13 cellular contexts compared by ENCODE assay signal in the genomic region with DNA sequence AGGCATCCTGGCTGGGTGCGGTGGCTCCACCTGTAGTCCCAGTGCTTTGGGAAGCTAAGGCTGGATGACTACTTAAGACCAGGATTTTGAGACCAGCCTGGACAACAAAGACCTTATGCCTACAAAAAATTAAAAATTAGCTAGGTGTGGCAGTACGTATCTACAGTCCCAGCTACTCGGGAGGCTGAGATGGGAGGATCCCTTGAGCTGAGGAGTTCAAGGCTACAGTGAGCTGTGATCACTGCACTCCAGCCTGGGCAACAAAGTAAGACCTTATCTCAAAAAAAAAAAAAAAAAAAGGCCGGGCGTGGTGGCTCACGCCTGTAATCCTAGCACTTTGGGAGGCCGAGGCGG. TPM values are rescaled to one million over a fixed set of nuclear protein-coding genes. Genes with fewer than 3 reads are reported as not detected.
DNase-seq lines count a peak whose midpoint lies in the region; ATAC-seq and TF ChIP-seq lines count a peak whose summit lies in the region.
"Had no signal": no experiment of that assay in that cellular context is flagged by ENCODE, and none has a peak within 500 bp of the region (broad histone marks: within the 10 kb centered on the region; RNA-seq: fewer than 3 reads in every experiment).

No MANE protein-coding gene starts in this region.

- DNase-seq in T-helper 1 cell (no peak), fibroblast of lung (ENCODE audit: low read depth in 2 of 2) (no peak), foreskin melanocyte (no peak)
- DNase-seq in activated CD8-positive, alpha-beta T cell treated with anti-CD3 and anti-CD28 coated beads for 36 hours = no peak
- no peak for DNase-seq in stimulated activated naive CD8-positive, alpha-beta T cell treated with anti-CD3 and anti-CD28 coated beads, Interleukin-15, amount 100 ng/mL, for 72 hours
- DNase-seq in stimulated activated CD4-positive, alpha-beta T cell treated with anti-CD3 and anti-CD28 coated beads, Interleukin-4, amount 100 ng/mL, for 24 hours = no peak
- DNase-seq: DMS79 treated with DMSO at 0.1 percent for 48 hours, NCI-H1048, SJCRH30 had no signal

- CTCF ChIA-PET in activated CD8-positive, alpha-beta T cell treated with anti-CD3 and anti-CD28 coated beads for 36 hours (lab: Charles Lee) = interaction anchor here (1.3 to 6.6 kb wide), 8 partner anchors 10 to 147 kb away, joined by 3 to 40 read pairs (median 8); a partner anchor contains a TSS

- H3K27me3 Mint-ChIP-seq in T-helper 1 cell treated with Interleukin-12 subunit alpha and Interleukin-12 subunit beta and Interleukin-4 antibody, amounts not matched to agents 30 μg/mL and 1 μg/mL, for 36 hours (ENCODE audit: low read depth) = no peaks in the 10 kb centered on the region
- H3K27me3 Mint-ChIP-seq in activated CD8-positive, alpha-beta T cell treated with anti-CD3 and anti-CD28 coated beads for 36 hours = no peaks in the 10 kb centered on the region
- no peaks in the 10 kb centered on the region for H3K27me3 Mint-ChIP-seq in stimulated activated naive CD8-positive, alpha-beta T cell treated with anti-CD3 and anti-CD28 coated beads, Interleukin-15, amount 100 ng/mL, for 72 hours

- no peaks in the 10 kb centered on the region for H4K20me1 ChIP-seq in fibroblast of lung (ENCODE audit: control insufficient read depth, extremely low read depth, insufficient read depth, low read length)

- H3K4me1 Mint-ChIP-seq in T-helper 1 cell treated with Interleukin-12 subunit alpha and Interleukin-12 subunit beta and Interleukin-4 antibody, amounts not matched to agents 30 μg/mL and 1 μg/mL, for 36 hours (ENCODE audit: low read depth) = peaks cover 44% of the 10 kb centered on the region
- H3K4me1 Mint-ChIP-seq in activated CD8-positive, alpha-beta T cell treated with anti-CD3 and anti-CD28 coated beads for 36 hours (ENCODE audit: low read depth) = peaks cover 67% of the 10 kb centered on the region
- peaks cover 79% of the 10 kb centered on the region for H3K4me1 Mint-ChIP-seq in stimulated activated naive CD8-positive, alpha-beta T cell treated with anti-CD3 and anti-CD28 coated beads, Interleukin-15, amount 100 ng/mL, for 72 hours

- H2AFZ ChIP-seq in fibroblast of lung (ENCODE audit: low read length) = no peak overlapping the region

- peak overlapping the region; percentile 93 for H3K27ac ChIP-seq in fibroblast of lung (ENCODE audit: insufficient read depth, low read length)

- no peak overlapping the region for H3K4me3 ChIP-seq in fibroblast of lung (replicated peaks in 1 of 4; ENCODE audit: control extremely low read depth in 1 of 4, insufficient read depth in 1 of 4, low read depth in 3 of 4, low read length in 4 of 4)
- H3K4me3 ChIP-seq: prostate gland, SJCRH30 had no signal

- no peaks in the 10 kb centered on the region for H3K9me3 ChIP-seq in fibroblast of lung (ENCODE audit: control insufficient read depth, insufficient read depth, low read depth, low read length)
- H3K9me3 ChIP-seq: prostate gland, SJCRH30 had no signal

- POLR2A ChIA-PET in activated CD8-positive, alpha-beta T cell treated with anti-CD3 and anti-CD28 coated beads for 36 hours (lab: Charles Lee) = interaction anchor here (0.6 to 13.9 kb wide), 8 partner anchors 10 to 161 kb away, joined by 3 to 167 read pairs (median 6); a partner anchor contains a TSS

- H3K4me3 Mint-ChIP-seq in T-helper 1 cell treated with Interleukin-12 subunit alpha and Interleukin-12 subunit beta and Interleukin-4 antibody, amounts not matched to agents 30 μg/mL and 1 μg/mL, for 36 hours = peak overlapping the region; percentile 74
- peak overlapping the region; percentile 66 for H3K4me3 Mint-ChIP-seq in activated CD8-positive, alpha-beta T cell treated with anti-CD3 and anti-CD28 coated beads for 36 hours
- peak overlapping the region; percentile 76 to 82 for H3K4me3 Mint-ChIP-seq in stimulated activated naive CD8-positive, alpha-beta T cell treated with anti-CD3 and anti-CD28 coated beads, Interleukin-15, amount 100 ng/mL, for 72 hours

- ATAC-seq in activated CD8-positive, alpha-beta T cell treated with anti-CD3 and anti-CD28 coated beads for 36 hours = no peak
- ATAC-seq in stimulated activated naive CD8-positive, alpha-beta T cell treated with anti-CD3 and anti-CD28 coated beads, Interleukin-15, amount 100 ng/mL, for 72 hours = no peak
- no peak for ATAC-seq in HG02885 (IDR thresholded peaks at IDR 0.05; ENCODE audit: poor library complexity, unreplicated experiment)

- peaks cover 20% of the 10 kb centered on the region for H3K36me3 Mint-ChIP-seq in T-helper 1 cell treated with Interleukin-12 subunit alpha and Interleukin-12 subunit beta and Interleukin-4 antibody, amounts not matched to agents 30 μg/mL and 1 μg/mL, for 36 hours (ENCODE audit: low read depth)
- H3K36me3 Mint-ChIP-seq in activated CD8-positive, alpha-beta T cell treated with anti-CD3 and anti-CD28 coated beads for 36 hours (ENCODE audit: low read depth) = peaks cover 2% of the 10 kb centered on the region

- peak overlapping the region; percentile 83 for H3K27ac Mint-ChIP-seq in T-helper 1 cell treated with Interleukin-12 subunit alpha and Interleukin-12 subunit beta and Interleukin-4 antibody, amounts not matched to agents 30 μg/mL and 1 μg/mL, for 36 hours
- peak overlapping the region; percentile 88 for H3K27ac Mint-ChIP-seq in activated CD8-positive, alpha-beta T cell treated with anti-CD3 and anti-CD28 coated beads for 36 hours
- H3K27ac Mint-ChIP-seq in stimulated activated naive CD8-positive, alpha-beta T cell treated with anti-CD3 and anti-CD28 coated beads, Interleukin-15, amount 100 ng/mL, for 72 hours = peak overlapping the region; percentile 89 to 96

- no peaks in the 10 kb centered on the region for H3K9me3 Mint-ChIP-seq in T-helper 1 cell treated with Interleukin-12 subunit alpha and Interleukin-12 subunit beta and Interleukin-4 antibody, amounts not matched to agents 30 μg/mL and 1 μg/mL, for 36 hours
- H3K9me3 Mint-ChIP-seq in activated CD8-positive, alpha-beta T cell treated with anti-CD3 and anti-CD28 coated beads for 36 hours = no peaks in the 10 kb centered on the region
- H3K9me3 Mint-ChIP-seq in stimulated activated naive CD8-positive, alpha-beta T cell treated with anti-CD3 and anti-CD28 coated beads, Interleukin-15, amount 100 ng/mL, for 72 hours = no peaks in the 10 kb centered on the region

- H3K9ac ChIP-seq in fibroblast of lung (ENCODE audit: insufficient read depth, low read length) = no peak overlapping the region

- H3K79me2 ChIP-seq in fibroblast of lung (ENCODE audit: control insufficient read depth, insufficient read depth, low read length) = peaks cover 82% of the 10 kb centered on the region

- intact Hi-C loops in activated CD8-positive, alpha-beta T cell treated with anti-CD3 and anti-CD28 coated beads for 36 hours (cut with micrococcal nuclease) = no loop called here

- peaks cover 17% of the 10 kb centered on the region for H3K36me3 ChIP-seq in fibroblast of lung (ENCODE audit: control insufficient read depth, insufficient read depth, low read length)
- H3K36me3 ChIP-seq: prostate gland, SJCRH30 had no signal

- peaks cover 31% of the 10 kb centered on the region for H3K4me1 ChIP-seq in fibroblast of lung (ENCODE audit: control insufficient read depth, extremely low read depth, insufficient read depth, low read length)

- H3K27me3 ChIP-seq in fibroblast of lung (ENCODE audit: control insufficient read depth, insufficient read depth, low read length) = no peaks in the 10 kb centered on the region
- H3K27me3 ChIP-seq: SJCRH30 had no signal

- no peak for TF ChIP-seq CTCF in activated CD8-positive, alpha-beta T cell treated with anti-CD3 and anti-CD28 coated beads for 36 hours (IDR thresholded peaks at IDR 0.05)
- no peak for TF ChIP-seq CTCF in fibroblast of lung (conservative IDR thresholded peaks at IDR 0.05 in 1 of 2, IDR thresholded peaks at IDR 0.05 in 1 of 2; ENCODE audit: low read depth in 1 of 2, low read length in 2 of 2)

- peak overlapping the region; percentile 98 for H3K4me2 ChIP-seq in fibroblast of lung (ENCODE audit: extremely low read depth, insufficient read depth, low read length)

RNA-seq across cellular contexts. Expression of a gene that starts 6.1 kb away (rescaled TPM):
- 10 to 100 TPM; 32.5 to 33.2 TPM for total RNA-seq in activated CD8-positive, alpha-beta T cell treated with anti-CD3 and anti-CD28 coated beads for 36 hours
- 336 and 518 TPM in 2 replicates for total RNA-seq in fibroblast of lung
- polyA plus RNA-seq in fibroblast of lung = 208 and 214 TPM in 2 replicates
- polyA plus RNA-seq in fibroblast of lung (2012) = 336 and 399 TPM in 2 replicates
- polyA minus RNA-seq in fibroblast of lung (ENCODE audit: low replicate concordance) = 1,738 and 1,898 TPM in 2 replicates

RNA-seq across cellular contexts. Expression of a gene that starts 10.4 kb away (rescaled TPM):
- 10 to 100 TPM; 26.8 to 29.0 TPM for total RNA-seq in activated CD8-positive, alpha-beta T cell treated with anti-CD3 and anti-CD28 coated beads for 36 hours
- total RNA-seq in fibroblast of lung = 10.7 and 12.1 TPM in 2 replicates
- 10.0 and 16.2 TPM in 2 replicates for polyA plus RNA-seq in fibroblast of lung
- 12.3 and 19.5 TPM in 2 replicates for polyA plus RNA-seq in fibroblast of lung (2012)
- 1.2 and 1.7 TPM in 2 replicates for polyA minus RNA-seq in fibroblast of lung (ENCODE audit: low replicate concordance)

RNA-seq across cellular contexts. Expression of a gene that starts 14.3 kb away (rescaled TPM):
- 1 to 10 TPM; 1.5 to 2.0 TPM for total RNA-seq in activated CD8-positive, alpha-beta T cell treated with anti-CD3 and anti-CD28 coated beads for 36 hours
- total RNA-seq in fibroblast of lung = 2.1 TPM in 2 replicates
- polyA plus RNA-seq in fibroblast of lung = 1.3 and 2.9 TPM in 2 replicates
- 1.9 and 3.1 TPM in 2 replicates for polyA plus RNA-seq in fibroblast of lung (2012)
- polyA minus RNA-seq in fibroblast of lung (ENCODE audit: low replicate concordance) = 5.5 and 5.9 TPM in 2 replicates
- total RNA-seq: bronchial epithelial cell had no signal

RNA-seq across cellular contexts. Expression of a gene that starts 20.0 kb away (rescaled TPM):
- 100 to 1,000 TPM; 380 to 382 TPM for total RNA-seq in activated CD8-positive, alpha-beta T cell treated with anti-CD3 and anti-CD28 coated beads for 36 hours
- total RNA-seq in fibroblast of lung = 131 and 136 TPM in 2 replicates
- polyA plus RNA-seq in fibroblast of lung = 68.1 and 96.6 TPM in 2 replicates
- 153 and 184 TPM in 2 replicates for polyA plus RNA-seq in fibroblast of lung (2012)
- 269 and 515 TPM in 2 replicates for polyA minus RNA-seq in fibroblast of lung (ENCODE audit: low replicate concordance)

RNA-seq across cellular contexts. Expression of a gene that starts 35.8 kb away (rescaled TPM):
- 100 to 1,000 TPM; 160 to 165 TPM for total RNA-seq in activated CD8-positive, alpha-beta T cell treated with anti-CD3 and anti-CD28 coated beads for 36 hours
- 4.4 and 17.7 TPM in 2 replicates for total RNA-seq in fibroblast of lung
- polyA plus RNA-seq in fibroblast of lung = 12.3 and 43.3 TPM in 2 replicates
- polyA plus RNA-seq in fibroblast of lung (2012) = 15.3 and 41.2 TPM in 2 replicates
- polyA minus RNA-seq in fibroblast of lung (ENCODE audit: low replicate concordance) = 24.0 and 72.1 TPM in 2 replicates
